ENCODE assay signal across 17 cellular contexts in genomic region chr2:217915706-217916105, GRCh38.
DNase-seq lines count a peak whose midpoint lies in the region; ATAC-seq, FAIRE-seq and TF ChIP-seq lines count a peak whose summit lies in the region.
"Had no signal": no experiment of that assay in that cellular context is flagged by ENCODE, and none has a peak within 500 bp of the region (broad histone marks: within the 10 kb centered on the region; RNA-seq: fewer than 3 reads in every experiment).

No MANE protein-coding gene starts in this region.

- no peaks in the 10 kb centered on the region for H3K27me3 ChIP-seq in rectal smooth muscle tissue (ENCODE audit: control insufficient read depth, insufficient read depth, low read length)
- H3K27me3 ChIP-seq in uterus = no peaks in the 10 kb centered on the region
- H3K27me3 ChIP-seq in SJCRH30 = peaks cover 16% of the 10 kb centered on the region
- H3K27me3 ChIP-seq: BE2C had no signal

- no peak for ATAC-seq in GM18873 (IDR thresholded peaks at IDR 0.05; ENCODE audit: low FRiP score, unreplicated experiment)
- ATAC-seq: activated CD8-positive, alpha-beta T cell treated with anti-CD3 and anti-CD28 coated beads for 36 hours; stimulated activated naive CD8-positive, alpha-beta T cell treated with anti-CD3 and anti-CD28 coated beads, Interleukin-15, Interleukin-2, amounts not matched to agents 100 U/mL and 50 U/mL, for 24 hours had no signal

- no peaks in the 10 kb centered on the region for H3K9me3 ChIP-seq in kidney (ENCODE audit: control insufficient read depth in 1 of 2, low read length in 2 of 2)
- H3K9me3 ChIP-seq in uterus = no peaks in the 10 kb centered on the region
- no peaks in the 10 kb centered on the region for H3K9me3 ChIP-seq in SJCRH30 (replicated peaks)
- H3K9me3 ChIP-seq: BE2C had no signal

- H3K4me3 ChIP-seq in coronary artery = peak overlapping the region; percentile 49
- H3K4me3 ChIP-seq in kidney (ENCODE audit: low read length in 2 of 2) = no peak overlapping the region
- H3K4me3 ChIP-seq in rectal smooth muscle tissue (ENCODE audit: low read length) = no peak overlapping the region
- H3K4me3 ChIP-seq in uterus = no peak overlapping the region
- H3K4me3 ChIP-seq in SJCRH30 = no peak overlapping the region

- intact Hi-C loops in kidney (cut with DNase I) (no loop called here), uterus (cut with DNase I; ENCODE audit: low total_unique reads) (no loop called here)

- H3K9ac ChIP-seq in kidney (ENCODE audit: low read length in 2 of 2) = peak overlapping the region in 1 of 2 donors; percentile 66
- no peak overlapping the region for H3K9ac ChIP-seq in rectal smooth muscle tissue (ENCODE audit: low read length)

- H3K27ac ChIP-seq in coronary artery (peak overlapping the region; percentile 93 to 99), kidney (ENCODE audit: low read depth in 2 of 2, low read length in 2 of 2) (peak overlapping the region; percentile 86 to 89), rectal smooth muscle tissue (ENCODE audit: low read depth, low read length) (peak overlapping the region; percentile 98), uterus (peak overlapping the region; percentile 92 to 97), SJCRH30 (no peak overlapping the region)

- DNase-seq in coronary artery (ENCODE audit: low spot score) = peak; percentile 89
- no peak for DNase-seq in kidney
- peak in 1 of 2 donors; percentile 29 for DNase-seq in uterus
- DNase-seq in SJCRH30 = no peak
- DNase-seq in NCI-H226 = no peak
- DNase-seq: activated CD8-positive, alpha-beta T cell treated with anti-CD3 and anti-CD28 coated beads for 36 hours; activated naive CD8-positive, alpha-beta T cell treated with anti-CD3 and anti-CD28 coated beads for 36 hours; activated T-cell treated with anti-CD3 and anti-CD28 coated beads, Interleukin-2, amount 50 U/mL, for 48 hours; BE2C; Calu3; caudate nucleus; effector memory CD4-positive, alpha-beta T cell; NCI-H1930; NCI-H446 treated with DMSO at 0.1 percent for 48 hours; stimulated activated naive CD8-positive, alpha-beta T cell treated with anti-CD3 and anti-CD28 coated beads, Interleukin-15, Interleukin-2, amounts not matched to agents 100 U/mL and 50 U/mL, for 24 hours had no signal

- no peak for FAIRE-seq in kidney (lab: Jason Lieb, UNC)

- H3K4me1 ChIP-seq in kidney (ENCODE audit: control insufficient read depth in 1 of 2, insufficient read depth in 1 of 2, low read depth in 1 of 2, low read length in 2 of 2) (peaks cover 90 to 94% of the 10 kb centered on the region in 2 donors), rectal smooth muscle tissue (ENCODE audit: control insufficient read depth, insufficient read depth, low read length) (peaks cover 95% of the 10 kb centered on the region), uterus (peaks cover 51 to 57% of the 10 kb centered on the region in 2 donors), SJCRH30 (no peaks in the 10 kb centered on the region)

- no peak for TF ChIP-seq CTCF in coronary artery (IDR thresholded peaks at IDR 0.05)
- no peak for TF ChIP-seq CTCF in kidney (IDR thresholded peaks at IDR 0.05; ENCODE audit: borderline replicate concordance, extremely low read depth, insufficient read depth)
- TF ChIP-seq CTCF in uterus (IDR thresholded peaks at IDR 0.05) = no peak

- H3K36me3 ChIP-seq in kidney (ENCODE audit: control insufficient read depth in 1 of 2, insufficient read depth in 2 of 2, low read length in 2 of 2) = peaks cover 16 to 45% of the 10 kb centered on the region in 2 donors
- peaks cover 7% of the 10 kb centered on the region for H3K36me3 ChIP-seq in rectal smooth muscle tissue (ENCODE audit: control insufficient read depth, insufficient read depth, low read length)
- H3K36me3 ChIP-seq in uterus = no peaks in the 10 kb centered on the region
- no peaks in the 10 kb centered on the region for H3K36me3 ChIP-seq in SJCRH30

- TF ChIP-seq POLR2A in uterus (IDR thresholded peaks at IDR 0.05) = no peak
